22 cellular contexts compared by ENCODE assay signal in genomic region chr10:95214369-95214768, GRCh38. TPM values are rescaled to one million over a fixed set of nuclear protein-coding genes. Genes with fewer than 3 reads are reported as not detected.
A peak's percentile ranks its signal among the peaks of the same experiment; 100 is the strongest.
DNase-seq lines count a peak whose midpoint lies in the region; ATAC-seq and TF ChIP-seq lines count a peak whose summit lies in the region.
"Had no signal": no experiment of that assay in that cellular context is flagged by ENCODE, and none has a peak within 500 bp of the region (broad histone marks: within the 10 kb centered on the region; RNA-seq: fewer than 3 reads in every experiment).

No MANE protein-coding gene starts in this region.

- no peak for TF ChIP-seq CTCF in RWPE2 (IDR thresholded peaks at IDR 0.05; ENCODE audit: poor library complexity, severe bottlenecking)
- no peak for TF ChIP-seq CTCF in esophagus muscularis mucosa (IDR thresholded peaks at IDR 0.05)
- no peak for TF ChIP-seq CTCF in vagina (IDR thresholded peaks at IDR 0.05)

- H3K4me1 ChIP-seq in RWPE2 (ENCODE audit: insufficient read depth, poor library complexity, severe bottlenecking) (peaks cover 19% of the 10 kb centered on the region), esophagus muscularis mucosa (no peaks in the 10 kb centered on the region), vagina (no peaks in the 10 kb centered on the region)

- H3K27me3 ChIP-seq in RWPE2 (ENCODE audit: insufficient read depth, poor library complexity, severe bottlenecking) (no peaks in the 10 kb centered on the region), esophagus muscularis mucosa (no peaks in the 10 kb centered on the region), vagina (no peaks in the 10 kb centered on the region)
- H3K27me3 ChIP-seq: hepatocyte had no signal

- peak overlapping the region; percentile 64 for H3K27ac ChIP-seq in RWPE2 (ENCODE audit: poor library complexity, severe bottlenecking)
- no peak overlapping the region for H3K27ac ChIP-seq in esophagus muscularis mucosa (replicated peaks in 1 of 4)
- no peak overlapping the region for H3K27ac ChIP-seq in vagina
- H3K27ac ChIP-seq: hepatocyte, KMS-11, WERI-Rb-1 had no signal

- H3K4me3 ChIP-seq in RWPE2 (ENCODE audit: severe bottlenecking) (no peak overlapping the region), esophagus muscularis mucosa (no peak overlapping the region), vagina (no peak overlapping the region)
- H3K4me3 ChIP-seq: hepatocyte had no signal

- no peak for TF ChIP-seq EP300 in esophagus muscularis mucosa (IDR thresholded peaks at IDR 0.05)

- H3K9me3 ChIP-seq in RWPE2 (ENCODE audit: severe bottlenecking) (no peaks in the 10 kb centered on the region), esophagus muscularis mucosa (no peaks in the 10 kb centered on the region), vagina (no peaks in the 10 kb centered on the region)

- H3K36me3 ChIP-seq in RWPE2 (ENCODE audit: low read depth) (no peaks in the 10 kb centered on the region; the same call in 1 of the 2 replicates), esophagus muscularis mucosa (no peaks in the 10 kb centered on the region), vagina (no peaks in the 10 kb centered on the region)
- H3K36me3 ChIP-seq: WERI-Rb-1 had no signal

- ATAC-seq in GM19023 (IDR thresholded peaks at IDR 0.05; ENCODE audit: unreplicated experiment) (peak; percentile 10), RWPE2 (ENCODE audit: low read depth) (peak; percentile 28), HG03442 (IDR thresholded peaks at IDR 0.05; ENCODE audit: unreplicated experiment) (no peak), GM19463 (IDR thresholded peaks at IDR 0.05; ENCODE audit: unreplicated experiment) (no peak)
- ATAC-seq: CD8-positive, alpha-beta T cell; right cardiac atrium; T-cell had no signal

- DNase-seq in A172 (ENCODE audit: low spot score): peak; percentile 53
- DNase-seq in NCI-H1105 (lab: John Stamatoyannopoulos, UW): peak; percentile 7
- no peak for DNase-seq in RWPE2 (ENCODE audit: low spot score)
- DNase-seq in esophagus muscularis mucosa (ENCODE audit: extremely low spot score): no peak
- no peak for DNase-seq in vagina (ENCODE audit: extremely low spot score in 2 of 2)
- DNase-seq: ACHN; activated CD4-positive, alpha-beta memory T cell treated with anti-CD3 and anti-CD28 coated beads, Interleukin-2, amount 10 ng/mL, durations not matched to agents 7 days and 5 days; activated T-cell treated with anti-CD3 and anti-CD28 coated beads, Interleukin-2, amount 50 U/mL, for 48 hours; CD8-positive, alpha-beta T cell; GDM1; midbrain; NCI-H146; right cardiac atrium; stimulated activated CD4-positive, alpha-beta T cell treated with anti-CD3 and anti-CD28 coated beads, Interleukin-1b, Interleukin-23, amount 100 ng/mL, for 48 hours; T-cell; WERI-Rb-1 had no signal

- intact Hi-C loops in esophagus muscularis mucosa (cut with DNase I): no loop called here
- intact Hi-C loops in vagina (cut with DNase I): no loop called here

- WGBS in esophagus muscularis mucosa: 69% methylated on average over 2 of the region's 2 CpGs

- TF ChIP-seq POLR2A in esophagus muscularis mucosa (IDR thresholded peaks at IDR 0.05; ENCODE audit: low read depth): no peak
- no peak for TF ChIP-seq POLR2A in vagina (IDR thresholded peaks at IDR 0.05)

RNA-seq across cellular contexts. Expression of gene ACSM6, which starts 20.3 kb away (rescaled TPM):
- 0.12 TPM in 1 of 2 replicates, not detected in the other for total RNA-seq in A172 (2014; rRNA removed; shearing (Covaris generic))
- not detected for total RNA-seq in esophagus muscularis mucosa
- total RNA-seq in vagina: not detected
- total RNA-seq: activated CD4-positive, alpha-beta memory T cell treated with anti-CD3 and anti-CD28 coated beads, Interleukin-2, amount 10 ng/mL, durations not matched to agents 7 days and 5 days; CD8-positive, alpha-beta T cell; hepatocyte; kidney epithelial cell; right cardiac atrium; T-cell had no signal

Comparison
In these comparisons a context has a peak if more than half of its experiments do, and no peak if none do; other contexts are left out.
1. DNase-seq: peak in A172 (single experiment) and NCI-H1105 (single experiment); none in RWPE2 (single experiment), esophagus muscularis mucosa (single experiment) and vagina (0 of 2).
2. ATAC-seq: peak in GM19023 (single experiment) and RWPE2 (single experiment); none in HG03442 (single experiment) and GM19463 (single experiment).